In the genomic region with DNA sequence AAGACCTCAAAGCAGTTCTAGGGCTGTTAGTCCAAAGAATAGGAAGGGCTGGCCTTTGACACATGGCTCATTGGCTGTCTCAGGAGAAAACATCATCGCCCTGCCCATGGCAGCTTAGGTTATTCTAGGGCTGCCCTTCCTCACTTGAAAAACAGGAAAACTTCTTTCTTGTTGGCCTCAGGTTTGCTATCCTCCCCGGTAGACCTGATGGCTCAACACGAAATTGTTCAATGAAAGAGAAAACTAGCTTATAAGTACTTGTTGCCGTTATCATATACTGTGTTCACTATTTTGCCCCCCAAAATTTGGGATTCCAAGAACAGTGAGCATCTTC, we compare ENCODE assay signal across 2 cellular contexts.
TF ChIP-seq lines count a peak whose summit lies in the region.

No MANE protein-coding gene starts in this region.

TF ChIP-seq in K562, 482 proteins besides CTCF, POLR2A, EP300 and RAD21 (continues in another document):
- no peak; the same call in 1 of the 2 replicates for TF ChIP-seq MYC (IDR thresholded peaks at IDR 0.05; ENCODE audit: low read depth, low read length)
- 0 out of 2 replicates have a peak, but pooled peaks have one; percentile 27 for TF ChIP-seq MYC (CRISPR knock-in tag; IDR thresholded peaks at IDR 0.05; ENCODE audit: borderline replicate concordance, low read depth)
- no peak for TF ChIP-seq EZH2 (IDR thresholded peaks at IDR 0.05; ENCODE audit: borderline replicate concordance, low read depth, low read length)
- TF ChIP-seq MEF2D (tag; conservative IDR thresholded peaks at IDR 0.05; ENCODE audit: low read depth) = no peak
- TF ChIP-seq YBX1 (IDR thresholded peaks at IDR 0.05) = no peak
- TF ChIP-seq PTBP1 (IDR thresholded peaks at IDR 0.05; ENCODE audit: low read depth, low read length) = no peak
- TF ChIP-seq CBFA2T2 (conservative IDR thresholded peaks at IDR 0.05) = no peak
- TF ChIP-seq, protein P1, sequence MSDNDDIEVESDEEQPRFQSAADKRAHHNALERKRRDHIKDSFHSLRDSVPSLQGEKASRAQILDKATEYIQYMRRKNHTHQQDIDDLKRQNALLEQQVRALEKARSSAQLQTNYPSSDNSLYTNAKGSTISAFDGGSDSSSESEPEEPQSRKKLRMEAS (CRISPR knock-in tag; IDR thresholded peaks at IDR 0.05) = no peak
- no peak for TF ChIP-seq HNRNPUL1 (IDR thresholded peaks at IDR 0.05; ENCODE audit: low read length)
- TF ChIP-seq DNMT1 (IDR thresholded peaks at IDR 0.05) = no peak
- TF ChIP-seq, protein P2, sequence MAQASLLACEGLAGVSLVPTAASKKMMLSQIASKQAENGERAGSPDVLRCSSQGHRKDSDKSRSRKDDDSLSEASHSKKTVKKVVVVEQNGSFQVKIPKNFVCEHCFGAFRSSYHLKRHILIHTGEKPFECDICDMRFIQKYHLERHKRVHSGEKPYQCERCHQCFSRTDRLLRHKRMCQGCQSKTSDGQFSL (CRISPR knock-in tag; IDR thresholded peaks at IDR 0.05) = no peak
- TF ChIP-seq, protein P2 (tag; IDR thresholded peaks at IDR 0.05) = no peak
- TF ChIP-seq ID3 (CRISPR knock-in tag; IDR thresholded peaks at IDR 0.05) = no peak
- no peak for TF ChIP-seq ID3 (tag; IDR thresholded peaks at IDR 0.05)
- no peak for TF ChIP-seq ETV6 (IDR thresholded peaks at IDR 0.05; ENCODE audit: borderline replicate concordance in 1 of 2, low read depth in 2 of 2, low read length in 1 of 2)
- TF ChIP-seq ETV6 (CRISPR knock-in tag; IDR thresholded peaks at IDR 0.05; ENCODE audit: borderline replicate concordance) = no peak
- no peak for TF ChIP-seq ZFX (CRISPR knock-in tag; IDR thresholded peaks at IDR 0.05)
- TF ChIP-seq GMEB1 (CRISPR knock-in tag; IDR thresholded peaks at IDR 0.05) = no peak
- no peak for TF ChIP-seq HMGXB4 (CRISPR knock-in tag; IDR thresholded peaks at IDR 0.05)
- TF ChIP-seq ARID2 (IDR thresholded peaks at IDR 0.05) = no peak
- no peak; the same call in 1 of the 2 replicates for TF ChIP-seq FOSL1 (tag; conservative IDR thresholded peaks at IDR 0.05)
- 0 out of 2 replicates have a peak, but pooled peaks have one; percentile 54 for TF ChIP-seq NCOA1 (IDR thresholded peaks at IDR 0.05; ENCODE audit: low read depth)
- TF ChIP-seq TBP (optimal IDR thresholded peaks at IDR 0.05; ENCODE audit: low read depth, low read length) = no peak
- TF ChIP-seq, protein P3, sequence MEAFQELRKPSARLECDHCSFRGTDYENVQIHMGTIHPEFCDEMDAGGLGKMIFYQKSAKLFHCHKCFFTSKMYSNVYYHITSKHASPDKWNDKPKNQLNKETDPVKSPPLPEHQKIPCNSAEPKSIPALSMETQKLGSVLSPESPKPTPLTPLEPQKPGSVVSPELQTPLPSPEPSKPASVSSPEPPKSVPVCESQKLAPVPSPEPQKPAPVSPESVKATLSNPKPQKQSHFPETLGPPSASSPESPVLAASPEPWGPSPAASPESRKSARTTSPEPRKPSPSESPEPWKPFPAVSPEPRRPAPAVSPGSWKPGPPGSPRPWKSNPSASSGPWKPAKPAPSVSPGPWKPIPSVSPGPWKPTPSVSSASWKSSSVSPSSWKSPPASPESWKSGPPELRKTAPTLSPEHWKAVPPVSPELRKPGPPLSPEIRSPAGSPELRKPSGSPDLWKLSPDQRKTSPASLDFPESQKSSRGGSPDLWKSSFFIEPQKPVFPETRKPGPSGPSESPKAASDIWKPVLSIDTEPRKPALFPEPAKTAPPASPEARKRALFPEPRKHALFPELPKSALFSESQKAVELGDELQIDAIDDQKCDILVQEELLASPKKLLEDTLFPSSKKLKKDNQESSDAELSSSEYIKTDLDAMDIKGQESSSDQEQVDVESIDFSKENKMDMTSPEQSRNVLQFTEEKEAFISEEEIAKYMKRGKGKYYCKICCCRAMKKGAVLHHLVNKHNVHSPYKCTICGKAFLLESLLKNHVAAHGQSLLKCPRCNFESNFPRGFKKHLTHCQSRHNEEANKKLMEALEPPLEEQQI (IDR thresholded peaks at IDR 0.05) = no peak
- TF ChIP-seq CHD2 (IDR thresholded peaks at IDR 0.05; ENCODE audit: low read depth, low read length) = no peak
- no peak for TF ChIP-seq SAP30 (IDR thresholded peaks at IDR 0.05; ENCODE audit: borderline replicate concordance, insufficient read depth, low read depth, low read length, poor library complexity, severe bottlenecking)
- no peak for TF ChIP-seq ZC3H8 (IDR thresholded peaks at IDR 0.05)
- no peak for TF ChIP-seq L3MBTL2 (IDR thresholded peaks at IDR 0.05)
- no peak for TF ChIP-seq TRIM24 (IDR thresholded peaks at IDR 0.05)
- no peak for TF ChIP-seq CBX1 (IDR thresholded peaks at IDR 0.05; ENCODE audit: low read depth)

TF ChIP-seq in liver, 16 proteins besides CTCF, POLR2A, EP300 and RAD21:
- TF ChIP-seq YY1 (IDR thresholded peaks at IDR 0.05) = no peak
- peak; percentile 44 for TF ChIP-seq NR2F2 (IDR thresholded peaks at IDR 0.05)
- peak in 1 of 2 donors; percentile 42 for TF ChIP-seq JUND (IDR thresholded peaks at IDR 0.05)
- TF ChIP-seq HNF4A (conservative IDR thresholded peaks at IDR 0.05) = peak in 1 of 2 donors; percentile 38
